1 cellular context compared by ENCODE assay signal in genomic region chr11:128572965-128573364, GRCh38.
TF ChIP-seq lines count a peak whose summit lies in the region.

No MANE protein-coding gene starts in this region.

TF ChIP-seq in GM23338, 12 proteins besides CTCF, POLR2A, EP300 and RAD21 (continued from another document):
- TF ChIP-seq, protein P1, sequence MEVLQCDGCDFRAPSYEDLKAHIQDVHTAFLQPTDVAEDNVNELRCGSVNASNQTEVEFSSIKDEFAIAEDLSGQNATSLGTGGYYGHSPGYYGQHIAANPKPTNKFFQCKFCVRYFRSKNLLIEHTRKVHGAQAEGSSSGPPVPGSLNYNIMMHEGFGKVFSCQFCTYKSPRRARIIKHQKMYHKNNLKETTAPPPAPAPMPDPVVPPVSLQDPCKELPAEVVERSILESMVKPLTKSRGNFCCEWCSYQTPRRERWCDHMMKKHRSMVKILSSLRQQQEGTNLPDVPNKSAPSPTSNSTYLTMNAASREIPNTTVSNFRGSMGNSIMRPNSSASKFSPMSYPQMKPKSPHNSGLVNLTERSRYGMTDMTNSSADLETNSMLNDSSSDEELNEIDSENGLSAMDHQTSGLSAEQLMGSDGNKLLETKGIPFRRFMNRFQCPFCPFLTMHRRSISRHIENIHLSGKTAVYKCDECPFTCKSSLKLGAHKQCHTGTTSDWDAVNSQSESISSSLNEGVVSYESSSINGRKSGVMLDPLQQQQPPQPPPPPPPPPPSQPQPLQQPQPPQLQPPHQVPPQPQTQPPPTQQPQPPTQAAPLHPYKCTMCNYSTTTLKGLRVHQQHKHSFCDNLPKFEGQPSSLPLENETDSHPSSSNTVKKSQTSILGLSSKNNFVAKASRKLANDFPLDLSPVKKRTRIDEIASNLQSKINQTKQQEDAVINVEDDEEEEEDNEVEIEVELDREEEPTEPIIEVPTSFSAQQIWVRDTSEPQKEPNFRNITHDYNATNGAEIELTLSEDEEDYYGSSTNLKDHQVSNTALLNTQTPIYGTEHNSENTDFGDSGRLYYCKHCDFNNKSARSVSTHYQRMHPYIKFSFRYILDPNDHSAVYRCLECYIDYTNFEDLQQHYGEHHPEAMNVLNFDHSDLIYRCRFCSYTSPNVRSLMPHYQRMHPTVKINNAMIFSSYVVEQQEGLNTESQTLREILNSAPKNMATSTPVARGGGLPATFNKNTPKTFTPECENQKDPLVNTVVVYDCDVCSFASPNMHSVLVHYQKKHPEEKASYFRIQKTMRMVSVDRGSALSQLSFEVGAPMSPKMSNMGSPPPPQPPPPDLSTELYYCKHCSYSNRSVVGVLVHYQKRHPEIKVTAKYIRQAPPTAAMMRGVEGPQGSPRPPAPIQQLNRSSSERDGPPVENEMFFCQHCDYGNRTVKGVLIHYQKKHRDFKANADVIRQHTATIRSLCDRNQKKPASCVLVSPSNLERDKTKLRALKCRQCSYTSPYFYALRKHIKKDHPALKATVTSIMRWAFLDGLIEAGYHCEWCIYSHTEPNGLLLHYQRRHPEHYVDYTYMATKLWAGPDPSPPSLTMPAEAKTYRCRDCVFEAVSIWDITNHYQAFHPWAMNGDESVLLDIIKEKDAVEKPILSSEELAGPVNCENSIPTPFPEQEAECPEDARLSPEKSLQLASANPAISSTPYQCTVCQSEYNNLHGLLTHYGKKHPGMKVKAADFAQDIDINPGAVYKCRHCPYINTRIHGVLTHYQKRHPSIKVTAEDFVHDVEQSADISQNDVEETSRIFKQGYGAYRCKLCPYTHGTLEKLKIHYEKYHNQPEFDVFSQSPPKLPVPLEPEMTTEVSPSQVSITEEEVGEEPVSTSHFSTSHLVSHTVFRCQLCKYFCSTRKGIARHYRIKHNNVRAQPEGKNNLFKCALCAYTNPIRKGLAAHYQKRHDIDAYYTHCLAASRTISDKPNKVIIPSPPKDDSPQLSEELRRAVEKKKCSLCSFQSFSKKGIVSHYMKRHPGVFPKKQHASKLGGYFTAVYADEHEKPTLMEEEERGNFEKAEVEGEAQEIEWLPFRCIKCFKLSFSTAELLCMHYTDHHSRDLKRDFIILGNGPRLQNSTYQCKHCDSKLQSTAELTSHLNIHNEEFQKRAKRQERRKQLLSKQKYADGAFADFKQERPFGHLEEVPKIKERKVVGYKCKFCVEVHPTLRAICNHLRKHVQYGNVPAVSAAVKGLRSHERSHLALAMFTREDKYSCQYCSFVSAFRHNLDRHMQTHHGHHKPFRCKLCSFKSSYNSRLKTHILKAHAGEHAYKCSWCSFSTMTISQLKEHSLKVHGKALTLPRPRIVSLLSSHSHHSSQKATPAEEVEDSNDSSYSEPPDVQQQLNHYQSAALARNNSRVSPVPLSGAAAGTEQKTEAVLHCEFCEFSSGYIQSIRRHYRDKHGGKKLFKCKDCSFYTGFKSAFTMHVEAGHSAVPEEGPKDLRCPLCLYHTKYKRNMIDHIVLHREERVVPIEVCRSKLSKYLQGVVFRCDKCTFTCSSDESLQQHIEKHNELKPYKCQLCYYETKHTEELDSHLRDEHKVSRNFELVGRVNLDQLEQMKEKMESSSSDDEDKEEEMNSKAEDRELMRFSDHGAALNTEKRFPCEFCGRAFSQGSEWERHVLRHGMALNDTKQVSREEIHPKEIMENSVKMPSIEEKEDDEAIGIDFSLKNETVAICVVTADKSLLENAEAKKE (CRISPR knock-in tag; IDR thresholded peaks at IDR 0.05), result no peak
- TF ChIP-seq EZH2phosphoT487 (IDR thresholded peaks at IDR 0.05; ENCODE audit: unreplicated experiment), result no peak
- no peak for TF ChIP-seq JUNB (IDR thresholded peaks at IDR 0.05; ENCODE audit: unreplicated experiment)
- no peak for TF ChIP-seq ETS1 (IDR thresholded peaks at IDR 0.05)
